ENCODE assay signal across 1 cellular context in genomic region chr20:62860391-62860923, GRCh38.
TF ChIP-seq lines count a peak whose summit lies in the region.

No MANE protein-coding gene starts in this region.

TF ChIP-seq in HepG2, 621 proteins besides CTCF, POLR2A, EP300 and RAD21 (continued from another document):
- TF ChIP-seq SSRP1 (CRISPR knock-in tag; IDR thresholded peaks at IDR 0.05) (no peak), ZNF703 (CRISPR knock-in tag; IDR thresholded peaks at IDR 0.05; ENCODE audit: borderline replicate concordance) (no peak), ZNF225 (CRISPR knock-in tag; IDR thresholded peaks at IDR 0.05) (no peak), GPN1 (CRISPR knock-in tag; IDR thresholded peaks at IDR 0.05; ENCODE audit: borderline replicate concordance) (no peak), FOXP4 (CRISPR knock-in tag; IDR thresholded peaks at IDR 0.05) (no peak), MIXL1 (CRISPR knock-in tag; IDR thresholded peaks at IDR 0.05) (no peak), RBFOX2 (IDR thresholded peaks at IDR 0.05; ENCODE audit: low read depth, low read length) (no peak), ZNF224 (CRISPR knock-in tag; IDR thresholded peaks at IDR 0.05) (no peak), PHB2 (IDR thresholded peaks at IDR 0.05; ENCODE audit: partially characterized antibody) (no peak), ZBTB42 (CRISPR knock-in tag; IDR thresholded peaks at IDR 0.05) (no peak), ZNF777 (CRISPR knock-in tag; IDR thresholded peaks at IDR 0.05) (no peak), ZBTB8A (CRISPR knock-in tag; IDR thresholded peaks at IDR 0.05; ENCODE audit: borderline replicate concordance, low read depth) (no peak), BCL3 (CRISPR knock-in tag; IDR thresholded peaks at IDR 0.05) (no peak)
